Comparison of ENCODE assay signal across 21 cellular contexts in genomic region chrX:79719568-79720231, GRCh38.
DNase-seq lines count a peak whose midpoint lies in the region; ATAC-seq and TF ChIP-seq lines count a peak whose summit lies in the region.
"Had no signal": no experiment of that assay in that cellular context is flagged by ENCODE, and none has a peak within 500 bp of the region (broad histone marks: within the 10 kb centered on the region; RNA-seq: fewer than 3 reads in every experiment).

No MANE protein-coding gene starts in this region.

- BruUV-seq in Calu3 (replicated peaks; lab: Mats Ljungman, UMichigan): no TSS peak

- H3K27ac Mint-ChIP-seq in Calu3 (ENCODE audit: unreplicated experiment): no peak overlapping the region
- H3K27ac Mint-ChIP-seq: T-helper 1 cell treated with Interleukin-12 subunit alpha and Interleukin-12 subunit beta and Interleukin-4 antibody, amounts not matched to agents 30 μg/mL and 1 μg/mL, for 36 hours had no signal

- no peak overlapping the region for H3K4me3 Mint-ChIP-seq in Calu3 (ENCODE audit: low read depth, unreplicated experiment)
- H3K4me3 Mint-ChIP-seq: T-helper 1 cell treated with Interleukin-12 subunit alpha and Interleukin-12 subunit beta and Interleukin-4 antibody, amounts not matched to agents 30 μg/mL and 1 μg/mL, for 36 hours had no signal

- CTCF ChIA-PET in Calu3 (lab: Charles Lee): no interaction called here

- intact Hi-C loops in Calu3 (cut with micrococcal nuclease; ENCODE audit: unreplicated experiment): no loop called here

- ATAC-seq in GM18870 (IDR thresholded peaks at IDR 0.05; ENCODE audit: unreplicated experiment) (peak; percentile 67), GM21786 (IDR thresholded peaks at IDR 0.05; ENCODE audit: unreplicated experiment) (peak; percentile 45), GM19351 (IDR thresholded peaks at IDR 0.05; ENCODE audit: unreplicated experiment) (no peak)
- ATAC-seq: Right ventricle myocardium inferior had no signal

- DNase-seq in OCI-M1 (lab: John Stamatoyannopoulos, UW): peak; percentile 38
- peak; percentile 15 for DNase-seq in renal cortical epithelial cell (ENCODE audit: low read depth)
- no peak for DNase-seq in foreskin fibroblast
- no peak for DNase-seq in Calu3
- DNase-seq: BE2C; DMS 273 treated with DMSO at 0.1 percent for 48 hours; H7; KG1; NCI-H1092 treated with DMSO at 0.1 percent for 48 hours; NCI-H1436 treated with DMSO at 0.1 percent for 48 hours; NCI-H1930; NCI-H2227 treated with DMSO at 0.1 percent for 48 hours; NCI-H510A; NK-92 treated with Interleukin-12 subunit alpha and Interleukin-12 subunit beta, amount 100 ng/mL, for 24 hours; T1000 had no signal

- no peaks in the 10 kb centered on the region for H3K4me1 Mint-ChIP-seq in Calu3 (ENCODE audit: low read depth, unreplicated experiment)

- H3K27me3 Mint-ChIP-seq in Calu3 (ENCODE audit: unreplicated experiment): no peaks in the 10 kb centered on the region

- H3K36me3 Mint-ChIP-seq in Calu3 (ENCODE audit: insufficient read depth, unreplicated experiment): no peaks in the 10 kb centered on the region

- TF ChIP-seq CTCF in foreskin fibroblast (IDR thresholded peaks at IDR 0.05; ENCODE audit: low read depth, low read length) (no peak), Calu3 (IDR thresholded peaks at IDR 0.05; ENCODE audit: unreplicated experiment) (no peak)

- H3K9me3 Mint-ChIP-seq in Calu3 (ENCODE audit: low read depth, unreplicated experiment): no peaks in the 10 kb centered on the region
- H3K9me3 Mint-ChIP-seq: T-helper 1 cell treated with Interleukin-12 subunit alpha and Interleukin-12 subunit beta and Interleukin-4 antibody, amounts not matched to agents 30 μg/mL and 1 μg/mL, for 36 hours had no signal

- H3K4me3 ChIP-seq in foreskin fibroblast (ENCODE audit: low read depth in 1 of 2, low read length in 2 of 2): no peak overlapping the region
- H3K4me3 ChIP-seq: SJSA1 had no signal

Comparison
In these comparisons a context has a peak if more than half of its experiments do, and no peak if none do; other contexts are left out.
1. DNase-seq: peak in OCI-M1 (single experiment) and renal cortical epithelial cell (single experiment); none in foreskin fibroblast (0 of 2) and Calu3 (single experiment).